ENCODE assay signal across 15 cellular contexts in the genomic region with DNA sequence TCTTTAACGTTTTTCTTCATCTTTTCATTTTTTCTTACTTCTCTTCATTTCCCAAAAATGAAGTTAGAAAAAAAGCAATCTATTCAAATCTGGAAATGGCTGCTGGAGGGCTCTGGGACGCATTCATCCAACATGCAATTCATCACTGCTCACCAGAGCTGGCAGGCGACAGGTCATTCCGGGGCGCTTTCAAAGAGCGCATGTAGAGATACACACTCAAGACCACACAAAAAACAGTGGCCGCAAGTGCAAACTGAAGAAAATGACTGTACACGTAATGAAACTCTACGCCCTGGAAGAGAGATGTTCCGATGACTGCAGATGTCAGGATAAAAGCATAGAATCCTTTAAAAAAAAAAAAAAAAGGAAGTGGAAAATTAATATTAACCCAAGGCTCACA. TPM values are rescaled to one million over a fixed set of nuclear protein-coding genes. Genes with fewer than 3 reads are reported as not detected.
DNase-seq lines count a peak whose midpoint lies in the region; TF ChIP-seq lines count a peak whose summit lies in the region.
"Had no signal": no experiment of that assay in that cellular context is flagged by ENCODE, and none has a peak within 500 bp of the region (broad histone marks: within the 10 kb centered on the region; RNA-seq: fewer than 3 reads in every experiment).

No MANE protein-coding gene starts in this region.

- peak; percentile 71 for DNase-seq in kidney tubule cell (ENCODE audit: low spot score)
- no peak for DNase-seq in activated naive CD4-positive, alpha-beta T cell treated with Interleukin-2 at 50 U/mL for 16 hours
- no peak for DNase-seq in mesothelial cell of epicardium (ENCODE audit: low spot score in 2 of 2, unreplicated experiment in 2 of 2)
- no peak for DNase-seq in CD8-positive, alpha-beta memory T cell
- no peak for DNase-seq in hepatic stellate cell (ENCODE audit: low spot score)
- DNase-seq: 8988T; CD4-positive, alpha-beta T cell; DMS79; H7 had no signal

- no peaks in the 10 kb centered on the region for H3K9me3 ChIP-seq in CD8-positive, alpha-beta memory T cell (ENCODE audit: low read length)
- H3K9me3 ChIP-seq: BLaER1 treated with 17β-estradiol and CSF1 and Interleukin-3, amounts not matched to agents 10 nM and 100 nM had no signal

- H3K36me3 Mint-ChIP-seq in nephron (ENCODE audit: low read depth) (peaks cover 86% of the 10 kb centered on the region), mesothelial cell of epicardium (peaks cover 65% of the 10 kb centered on the region)
- H3K36me3 Mint-ChIP-seq in CD8-positive, alpha-beta memory T cell, result peaks cover 5 to 97% (median 27%) of the 10 kb centered on the region in 3 donors

- no peak for TF ChIP-seq CTCF in 22Rv1 (IDR thresholded peaks at IDR 0.05)
- no peak for TF ChIP-seq CTCF in VCaP (conservative IDR thresholded peaks at IDR 0.05)
- no peak for TF ChIP-seq CTCF in nephron (IDR thresholded peaks at IDR 0.05; ENCODE audit: unreplicated experiment in 3 of 3)
- no peak for TF ChIP-seq CTCF in mesothelial cell of epicardium (IDR thresholded peaks at IDR 0.05; ENCODE audit: unreplicated experiment)

- POLR2A ChIA-PET in CD8-positive, alpha-beta memory T cell (lab: Charles Lee), result no interaction called here

- peak overlapping the region; percentile 75 to 87 (median 83) for H3K27ac Mint-ChIP-seq in nephron
- no peak overlapping the region for H3K27ac Mint-ChIP-seq in mesothelial cell of epicardium
- no peak overlapping the region for H3K27ac Mint-ChIP-seq in CD8-positive, alpha-beta memory T cell
- H3K27ac Mint-ChIP-seq: CD4-positive, alpha-beta T cell; GM23338 had no signal

- H3K4me1 ChIP-seq in CD8-positive, alpha-beta memory T cell (ENCODE audit: insufficient read depth, low read length), result no peaks in the 10 kb centered on the region

- H3K9me3 Mint-ChIP-seq in nephron (no peaks in the 10 kb centered on the region), mesothelial cell of epicardium (no peaks in the 10 kb centered on the region)
- no peaks in the 10 kb centered on the region for H3K9me3 Mint-ChIP-seq in CD8-positive, alpha-beta memory T cell
- H3K9me3 Mint-ChIP-seq: CD4-positive, alpha-beta T cell; GM23338 had no signal

- peaks cover 46% of the 10 kb centered on the region for H3K36me3 ChIP-seq in CD8-positive, alpha-beta memory T cell (ENCODE audit: insufficient read depth, low read length)

- H3K4me3 ChIP-seq in CD8-positive, alpha-beta memory T cell (ENCODE audit: low read length), result no peak overlapping the region
- H3K4me3 ChIP-seq: BLaER1 treated with 17β-estradiol and CSF1 and Interleukin-3, amounts not matched to agents 10 nM and 100 nM; GM12878; GM23338 had no signal

- H3K27me3 ChIP-seq in CD8-positive, alpha-beta memory T cell (ENCODE audit: insufficient read depth, low read length, poor library complexity, severe bottlenecking), result no peaks in the 10 kb centered on the region
- H3K27me3 ChIP-seq: BLaER1 treated with 17β-estradiol and CSF1 and Interleukin-3, amounts not matched to agents 10 nM and 100 nM had no signal

- H3K27ac ChIP-seq in 22Rv1, result peak overlapping the region; percentile 80
- peak overlapping the region; percentile 87 for H3K27ac ChIP-seq in VCaP
- H3K27ac ChIP-seq in CD8-positive, alpha-beta memory T cell (ENCODE audit: low read depth, low read length), result no peak overlapping the region
- H3K27ac ChIP-seq: BLaER1 treated with 17β-estradiol and CSF1 and Interleukin-3, amounts not matched to agents 10 nM and 100 nM had no signal

- CTCF ChIA-PET in CD8-positive, alpha-beta memory T cell (lab: Charles Lee), result no interaction called here

- H3K4me1 Mint-ChIP-seq in nephron, result peaks cover 9% of the 10 kb centered on the region
- no peaks in the 10 kb centered on the region for H3K4me1 Mint-ChIP-seq in mesothelial cell of epicardium
- H3K4me1 Mint-ChIP-seq in CD8-positive, alpha-beta memory T cell, result peaks cover 17 to 32% (median 30%) of the 10 kb centered on the region in 3 donors

- no peak overlapping the region for H3K4me3 Mint-ChIP-seq in nephron
- H3K4me3 Mint-ChIP-seq in mesothelial cell of epicardium, result no peak overlapping the region
- no peak overlapping the region for H3K4me3 Mint-ChIP-seq in CD8-positive, alpha-beta memory T cell
- H3K4me3 Mint-ChIP-seq: CD4-positive, alpha-beta T cell; GM23338 had no signal

- no peaks in the 10 kb centered on the region for H3K27me3 Mint-ChIP-seq in nephron (ENCODE audit: low read depth)
- no peaks in the 10 kb centered on the region for H3K27me3 Mint-ChIP-seq in mesothelial cell of epicardium (ENCODE audit: low read depth)
- H3K27me3 Mint-ChIP-seq in CD8-positive, alpha-beta memory T cell, result no peaks in the 10 kb centered on the region
- H3K27me3 Mint-ChIP-seq: CD4-positive, alpha-beta T cell had no signal

RNA-seq across cellular contexts. Expression of a gene that starts 15.5 kb away (rescaled TPM):
- total RNA-seq in mesothelial cell of epicardium, result 67.5 to 73.4 TPM (median 70.0 TPM) in 3 replicates
- 100 to 1,000 TPM; 125 to 132 TPM for total RNA-seq in CD8-positive, alpha-beta memory T cell
- 110 TPM for polyA plus RNA-seq in CD8-positive, alpha-beta memory T cell

Comparison
In these comparisons a context has a peak if more than half of its experiments do, and no peak if none do; other contexts are left out.
1. H3K27ac Mint-ChIP-seq: peak in nephron (3 of 3); none in mesothelial cell of epicardium (single experiment) and CD8-positive, alpha-beta memory T cell (0 of 8).